ENCODE assay signal across 24 cellular contexts in the genomic region with DNA sequence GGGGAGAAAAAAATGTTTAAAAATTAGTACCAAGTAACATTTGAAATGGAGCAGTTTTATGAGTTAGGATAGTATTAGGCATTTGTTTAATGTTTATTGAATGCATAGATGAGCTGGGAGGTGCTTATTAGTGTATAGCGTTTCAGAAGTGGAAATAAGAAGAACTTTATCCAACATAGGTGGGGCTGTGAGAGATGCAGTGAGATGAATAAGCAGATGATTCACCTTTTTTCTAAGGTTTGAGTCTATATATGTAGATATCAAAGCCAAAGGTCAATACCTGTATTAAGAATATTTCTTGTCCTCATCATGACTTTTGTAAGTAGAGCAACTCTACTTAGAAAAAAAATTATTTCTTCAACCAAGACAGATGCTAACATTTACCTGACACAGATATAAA. TPM values are rescaled to one million over a fixed set of nuclear protein-coding genes. Genes with fewer than 3 reads are reported as not detected.
DNase-seq lines count a peak whose midpoint lies in the region; ATAC-seq and TF ChIP-seq lines count a peak whose summit lies in the region.
"Had no signal": no experiment of that assay in that cellular context is flagged by ENCODE, and none has a peak within 500 bp of the region (broad histone marks: within the 10 kb centered on the region; RNA-seq: fewer than 3 reads in every experiment).

No MANE protein-coding gene starts in this region.

- H3K4me1 ChIP-seq in cardiac muscle cell (ENCODE audit: low read depth), result peaks cover 8% of the 10 kb centered on the region
- H3K4me1 ChIP-seq in heart right ventricle, result peaks cover 0 to 11% (median 0%) of the 10 kb centered on the region in 9 donors
- peaks cover 22% of the 10 kb centered on the region for H3K4me1 ChIP-seq in SJSA1 (replicated peaks)
- peaks cover 0 to 27% (median 4%) of the 10 kb centered on the region in 4 donors for H3K4me1 ChIP-seq in tibial artery
- H3K4me1 ChIP-seq: prostate gland, vagina had no signal

- intact Hi-C loops in heart right ventricle (cut with DNase I), result loop anchor here in 1 of 10 donors (10.0 kb wide), 1 partner anchor 129 kb away; no protein-coding TSS in a partner anchor
- intact Hi-C loops in tibial artery (cut with DNase I; ENCODE audit: low total_unique reads), result no loop called here

- TF ChIP-seq CTCF in cardiac muscle cell (IDR thresholded peaks at IDR 0.05; ENCODE audit: low read depth, low read length) (no peak), heart right ventricle (IDR thresholded peaks at IDR 0.05) (no peak), tibial artery (IDR thresholded peaks at IDR 0.05) (no peak)

- H3K9me3 ChIP-seq in cardiac muscle cell (ENCODE audit: low read depth) (no peaks in the 10 kb centered on the region), heart right ventricle (no peaks in the 10 kb centered on the region), SJSA1 (replicated peaks) (no peaks in the 10 kb centered on the region), tibial artery (no peaks in the 10 kb centered on the region)
- H3K9me3 ChIP-seq: prostate gland, vagina had no signal

- no peak overlapping the region for H3K4me3 ChIP-seq in cardiac muscle cell
- no peak overlapping the region for H3K4me3 ChIP-seq in heart right ventricle
- H3K4me3 ChIP-seq in SJSA1, result no peak overlapping the region
- no peak overlapping the region for H3K4me3 ChIP-seq in tibial artery
- H3K4me3 ChIP-seq: prostate gland, vagina had no signal

- WGBS in heart right ventricle, 2 donors, result 95 to 98% methylated on average over 1 of the region's 1 CpG

- ATAC-seq in heart right ventricle, result no peak

- no peaks in the 10 kb centered on the region for H3K27me3 ChIP-seq in cardiac muscle cell
- H3K27me3 ChIP-seq in heart right ventricle, result no peaks in the 10 kb centered on the region
- no peaks in the 10 kb centered on the region for H3K27me3 ChIP-seq in SJSA1 (replicated peaks)
- H3K27me3 ChIP-seq in tibial artery, result no peaks in the 10 kb centered on the region
- H3K27me3 ChIP-seq: vagina had no signal

- DNase-seq in cardiac muscle cell (ENCODE audit: low read depth in 1 of 2, low spot score in 1 of 2) (no peak), heart right ventricle (no peak), SJSA1 (ENCODE audit: low read depth in 1 of 2, low spot score in 2 of 2) (no peak), epithelial cell of prostate (ENCODE audit: low read depth, low spot score) (peak; percentile 5), tibial artery (no peak), ecto neural progenitor cell (ENCODE audit: low spot score) (no peak), NCI-H2029 (lab: John Stamatoyannopoulos, UW) (no peak), NOMO-1 treated with DMSO at 0.1 percent for 48 hours (lab: John Stamatoyannopoulos, UW; ENCODE audit: unreplicated experiment) (no peak)
- DNase-seq: activated CD4-positive, alpha-beta T cell treated with anti-CD3 and anti-CD28 coated beads, Interleukin-2, amount 50 U/mL, for 4 hours; activated T-cell treated with anti-CD3 and anti-CD28 coated beads for 4 hours; C1 segment of cervical spinal cord; DMS 273 treated with DMSO at 0.1 percent for 48 hours; KBM-7; NCI-H187; NCI-H2227 treated with DMSO at 0.1 percent for 48 hours; nephron progenitor cell; small intestine; stimulated activated CD4-positive, alpha-beta T cell treated with anti-CD3 and anti-CD28 coated beads, Interleukin-4, amount 100 ng/mL, for 4 hours; T-helper 1 cell had no signal

- H3K27ac ChIP-seq in cardiac muscle cell (peak overlapping the region; percentile 59), heart right ventricle (peak overlapping the region in 2 of 10 donors; percentile 12 to 44), SJSA1 (peak overlapping the region; percentile 57), epithelial cell of prostate (peak overlapping the region; percentile 79), tibial artery (peak overlapping the region; percentile 41 to 59)
- H3K27ac ChIP-seq: prostate gland, vagina, VCaP had no signal

- H3K36me3 ChIP-seq in cardiac muscle cell (peaks cover 28% of the 10 kb centered on the region), heart right ventricle (peaks cover 0 to 100% (median 17%) of the 10 kb centered on the region in 9 donors), SJSA1 (peaks cover 31% of the 10 kb centered on the region), tibial artery (peaks cover 10 to 29% (median 15%) of the 10 kb centered on the region in 3 donors)
- H3K36me3 ChIP-seq: prostate gland had no signal

RNA-seq across cellular contexts. Expression of a gene that starts 54.6 kb away (rescaled TPM):
- total RNA-seq in cardiac muscle cell, result 0.15 and 0.32 TPM in 2 replicates
- not detected in 2 replicates for polyA plus RNA-seq in cardiac muscle cell
- under 1 TPM in 1 of 10 donors, not detected in 9; 0.12 TPM for total RNA-seq in heart right ventricle
- under 1 TPM in 1 of 2 donors, not detected in 1; 0.06 TPM for polyA plus RNA-seq in heart right ventricle
- 0.16 TPM in 1 of 2 replicates, not detected in the other for total RNA-seq in SJSA1 (2014; rRNA removed; shearing (Covaris generic))
- total RNA-seq: epithelial cell of proximal tubule, frontal cortex, prostate gland, vagina had no signal
